ENCODE assay signal across 1 cellular context in genomic region chr11:65976216-65977176, GRCh38.
TF ChIP-seq lines count a peak whose summit lies in the region.

No MANE protein-coding gene starts in this region.

TF ChIP-seq in GM12878, 131 proteins besides CTCF, POLR2A, EP300 and RAD21:
- TF ChIP-seq IRF4 (IDR thresholded peaks at IDR 0.05; ENCODE audit: low read depth, low read length) = no peak
- TF ChIP-seq HDGF (IDR thresholded peaks at IDR 0.05) = no peak
- TF ChIP-seq NRF1 (conservative IDR thresholded peaks at IDR 0.05; ENCODE audit: low read depth, low read length) = no peak
- no peak for TF ChIP-seq KAT2A (conservative IDR thresholded peaks at IDR 0.05; ENCODE audit: control insufficient read depth, low read depth, low read length)
- TF ChIP-seq NFXL1 (IDR thresholded peaks at IDR 0.05; ENCODE audit: borderline replicate concordance) = no peak
- TF ChIP-seq ELK1 (IDR thresholded peaks at IDR 0.05; ENCODE audit: low read depth, low read length) = no peak
- no peak for TF ChIP-seq TARDBP (IDR thresholded peaks at IDR 0.05; ENCODE audit: borderline replicate concordance)
- TF ChIP-seq ZNF384 (IDR thresholded peaks at IDR 0.05; ENCODE audit: borderline replicate concordance, low read depth, low read length) = no peak
- no peak for TF ChIP-seq ZBTB11 (CRISPR knock-in tag; IDR thresholded peaks at IDR 0.05)
- TF ChIP-seq EZH2 (IDR thresholded peaks at IDR 0.05; ENCODE audit: borderline replicate concordance, control insufficient read depth, low read depth, low read length) = no peak
- no peak for TF ChIP-seq IRF5 (IDR thresholded peaks at IDR 0.05; ENCODE audit: borderline replicate concordance)
- no peak for TF ChIP-seq PAX8 (IDR thresholded peaks at IDR 0.05)
- TF ChIP-seq HDAC6 (IDR thresholded peaks at IDR 0.05; ENCODE audit: unreplicated experiment) = no peak
- no peak for TF ChIP-seq ZBTB40 (IDR thresholded peaks at IDR 0.05; ENCODE audit: borderline replicate concordance)
- TF ChIP-seq PML (IDR thresholded peaks at IDR 0.05; ENCODE audit: low read length) = no peak
- no peak for TF ChIP-seq PBX3 (IDR thresholded peaks at IDR 0.05; ENCODE audit: insufficient replicate concordance, low read depth, low read length)
